ENCODE assay signal across 21 cellular contexts in the genomic region with DNA sequence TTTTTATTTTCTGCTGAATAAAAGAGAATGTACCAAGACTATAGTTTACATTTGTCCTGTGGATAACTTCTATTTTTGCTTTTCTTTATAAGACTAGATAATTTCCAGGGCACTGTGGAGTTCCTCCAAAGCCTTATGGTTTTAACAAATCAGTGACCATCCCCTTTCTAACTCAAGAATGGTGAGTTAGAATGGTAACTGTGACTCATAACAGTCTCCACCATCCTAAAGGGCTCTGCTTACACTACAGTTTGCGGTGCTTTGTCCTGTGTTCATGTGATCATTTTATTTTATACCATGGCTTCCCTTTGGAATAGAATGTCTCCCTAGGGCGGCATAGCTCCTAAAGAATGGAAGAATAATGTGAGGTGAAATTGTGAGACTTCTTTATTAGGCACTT. TPM values are rescaled to one million over a fixed set of nuclear protein-coding genes. Genes with fewer than 3 reads are reported as not detected.
DNase-seq lines count a peak whose midpoint lies in the region; ATAC-seq and FAIRE-seq lines count a peak whose summit lies in the region.
"Had no signal": no experiment of that assay in that cellular context is flagged by ENCODE, and none has a peak within 500 bp of the region (broad histone marks: within the 10 kb centered on the region; RNA-seq: fewer than 3 reads in every experiment).

No MANE protein-coding gene starts in this region.

- FAIRE-seq in frontal cortex (lab: Jason Lieb, UNC): no peak

- no peaks in the 10 kb centered on the region for H3K9me3 Mint-ChIP-seq in activated CD8-positive, alpha-beta memory T cell treated with anti-CD3 and anti-CD28 coated beads, Interleukin-2, amount 10 ng/mL, durations not matched to agents 7 days and 5 days (ENCODE audit: low read depth)
- H3K9me3 Mint-ChIP-seq in activated naive CD4-positive, alpha-beta T cell treated with anti-CD3 and anti-CD28 coated beads, Interleukin-2, amount 10 ng/mL, durations not matched to agents 7 days and 5 days: no peaks in the 10 kb centered on the region
- H3K9me3 Mint-ChIP-seq: activated naive CD8-positive, alpha-beta T cell treated with anti-CD3 and anti-CD28 coated beads, Interleukin-2, amount 10 ng/mL, durations not matched to agents 7 days and 5 days; activated T-helper 2 cell treated with anti-CD3 and anti-CD28 coated beads, Interferon-gamma antibody, Interleukin-2, Interleukin-4, amounts not matched to agents 10 μg/mL and 5 μg/mL and 100 μg/mL, durations not matched to agents 14 hours and 24 hours and 36 hours; CD4-positive, alpha-beta T cell had no signal

- no peaks in the 10 kb centered on the region for H3K27me3 Mint-ChIP-seq in activated CD8-positive, alpha-beta memory T cell treated with anti-CD3 and anti-CD28 coated beads, Interleukin-2, amount 10 ng/mL, durations not matched to agents 7 days and 5 days
- no peaks in the 10 kb centered on the region for H3K27me3 Mint-ChIP-seq in activated naive CD4-positive, alpha-beta T cell treated with anti-CD3 and anti-CD28 coated beads, Interleukin-2, amount 10 ng/mL, durations not matched to agents 7 days and 5 days
- H3K27me3 Mint-ChIP-seq: activated naive CD8-positive, alpha-beta T cell treated with anti-CD3 and anti-CD28 coated beads, Interleukin-2, amount 10 ng/mL, durations not matched to agents 7 days and 5 days; CD4-positive, alpha-beta T cell had no signal

- no peak for DNase-seq in activated CD8-positive, alpha-beta memory T cell treated with anti-CD3 and anti-CD28 coated beads, Interleukin-2, amount 10 ng/mL, durations not matched to agents 7 days and 5 days
- DNase-seq in activated CD8-positive, alpha-beta memory T cell treated with anti-CD3 and anti-CD28 coated beads, Interleukin-2, amount 50 U/mL, for 48 hours: no peak
- DNase-seq in stimulated activated naive CD8-positive, alpha-beta T cell treated with anti-CD3 and anti-CD28 coated beads, Interleukin-15, Interleukin-2, amounts not matched to agents 100 U/mL and 50 U/mL, for 24 hours: no peak
- DNase-seq in frontal cortex (ENCODE audit: low spot score in 2 of 2) (no peak), NCI-H345 treated with DMSO at 0.1 percent for 48 hours (lab: John Stamatoyannopoulos, UW; ENCODE audit: unreplicated experiment) (no peak)
- no peak for DNase-seq in activated naive CD4-positive, alpha-beta T cell treated with anti-CD3 and anti-CD28 coated beads, Interleukin-2, amount 10 ng/mL, durations not matched to agents 7 days and 5 days
- DNase-seq: activated CD4-positive, alpha-beta T cell treated with anti-CD3 and anti-CD28 coated beads, Interleukin-2, amount 50 U/mL, for 4 hours; activated CD4-positive, CD25-positive, alpha-beta regulatory T cell; activated CD8-positive, alpha-beta memory T cell treated with anti-CD3 and anti-CD28 coated beads, Interleukin-2, amount 50 U/mL, for 4 hours; activated naive CD8-positive, alpha-beta T cell treated with anti-CD3 and anti-CD28 coated beads, Interleukin-2, amount 10 ng/mL, durations not matched to agents 7 days and 5 days; CD4-positive, alpha-beta T cell; dorsolateral prefrontal cortex; head of caudate nucleus; mesenchymal stem cell; MG63; NCI-H1417; NCI-H446 had no signal

- CTCF ChIA-PET in activated CD8-positive, alpha-beta memory T cell treated with anti-CD3 and anti-CD28 coated beads, Interleukin-2, amount 10 ng/mL, durations not matched to agents 7 days and 5 days (lab: Charles Lee): no interaction called here
- CTCF ChIA-PET in activated naive CD4-positive, alpha-beta T cell treated with anti-CD3 and anti-CD28 coated beads, Interleukin-2, amount 10 ng/mL, durations not matched to agents 7 days and 5 days (lab: Charles Lee): no interaction called here

- peaks cover 6% of the 10 kb centered on the region for H3K4me1 Mint-ChIP-seq in activated CD8-positive, alpha-beta memory T cell treated with anti-CD3 and anti-CD28 coated beads, Interleukin-2, amount 10 ng/mL, durations not matched to agents 7 days and 5 days
- H3K4me1 Mint-ChIP-seq in activated naive CD4-positive, alpha-beta T cell treated with anti-CD3 and anti-CD28 coated beads, Interleukin-2, amount 10 ng/mL, durations not matched to agents 7 days and 5 days: no peaks in the 10 kb centered on the region

- H3K27ac Mint-ChIP-seq in activated CD8-positive, alpha-beta memory T cell treated with anti-CD3 and anti-CD28 coated beads, Interleukin-2, amount 10 ng/mL, durations not matched to agents 7 days and 5 days: no peak overlapping the region
- no peak overlapping the region for H3K27ac Mint-ChIP-seq in activated naive CD4-positive, alpha-beta T cell treated with anti-CD3 and anti-CD28 coated beads, Interleukin-2, amount 10 ng/mL, durations not matched to agents 7 days and 5 days
- H3K27ac Mint-ChIP-seq: activated naive CD8-positive, alpha-beta T cell treated with anti-CD3 and anti-CD28 coated beads, Interleukin-2, amount 10 ng/mL, durations not matched to agents 7 days and 5 days; CD4-positive, alpha-beta T cell had no signal

- peak; percentile 23 for ATAC-seq in activated CD8-positive, alpha-beta memory T cell treated with anti-CD3 and anti-CD28 coated beads, Interleukin-2, amount 10 ng/mL, durations not matched to agents 7 days and 5 days
- ATAC-seq in HG02759 (IDR thresholded peaks at IDR 0.05; ENCODE audit: unreplicated experiment) (peak; percentile 61), HG03558 (IDR thresholded peaks at IDR 0.05; ENCODE audit: extremely low read depth, unreplicated experiment) (peak; percentile 43)
- peak; percentile 40 for ATAC-seq in stimulated activated naive CD8-positive, alpha-beta T cell treated with anti-CD3 and anti-CD28 coated beads, Interleukin-15, Interleukin-2, amounts not matched to agents 100 U/mL and 50 U/mL, for 24 hours
- ATAC-seq: Right ventricle myocardium inferior had no signal

- peaks cover 50% of the 10 kb centered on the region for H3K36me3 Mint-ChIP-seq in activated CD8-positive, alpha-beta memory T cell treated with anti-CD3 and anti-CD28 coated beads, Interleukin-2, amount 10 ng/mL, durations not matched to agents 7 days and 5 days
- H3K36me3 Mint-ChIP-seq in activated naive CD4-positive, alpha-beta T cell treated with anti-CD3 and anti-CD28 coated beads, Interleukin-2, amount 10 ng/mL, durations not matched to agents 7 days and 5 days: peaks cover 52% of the 10 kb centered on the region

- H3K4me3 Mint-ChIP-seq in activated CD8-positive, alpha-beta memory T cell treated with anti-CD3 and anti-CD28 coated beads, Interleukin-2, amount 10 ng/mL, durations not matched to agents 7 days and 5 days: no peak overlapping the region
- H3K4me3 Mint-ChIP-seq in activated naive CD4-positive, alpha-beta T cell treated with anti-CD3 and anti-CD28 coated beads, Interleukin-2, amount 10 ng/mL, durations not matched to agents 7 days and 5 days: no peak overlapping the region
- H3K4me3 Mint-ChIP-seq: activated naive CD8-positive, alpha-beta T cell treated with anti-CD3 and anti-CD28 coated beads, Interleukin-2, amount 10 ng/mL, durations not matched to agents 7 days and 5 days; CD4-positive, alpha-beta T cell had no signal

RNA-seq across cellular contexts. Expression of a gene that starts 30.2 kb away (rescaled TPM):
- 10 to 100 TPM; 28.4 to 46.6 TPM for total RNA-seq in activated CD8-positive, alpha-beta memory T cell treated with anti-CD3 and anti-CD28 coated beads, Interleukin-2, amount 10 ng/mL, durations not matched to agents 7 days and 5 days
- 43.6 TPM for total RNA-seq in frontal cortex

RNA-seq across cellular contexts. Expression of a gene that starts 50.9 kb away (rescaled TPM):
- total RNA-seq in activated CD8-positive, alpha-beta memory T cell treated with anti-CD3 and anti-CD28 coated beads, Interleukin-2, amount 10 ng/mL, durations not matched to agents 7 days and 5 days: under 1 TPM; 0.20 to 0.40 TPM
- not detected for total RNA-seq in frontal cortex
- total RNA-seq: CD4-positive, alpha-beta T cell had no signal
